9 cellular contexts compared by ENCODE assay signal in genomic region chr18:9516437-9517064, GRCh38. TPM values are rescaled to one million over a fixed set of nuclear protein-coding genes. Genes with fewer than 3 reads are reported as not detected.
A peak's percentile ranks its signal among the peaks of the same experiment; 100 is the strongest.
DNase-seq lines count a peak whose midpoint lies in the region; ATAC-seq and TF ChIP-seq lines count a peak whose summit lies in the region.
"Had no signal": no experiment of that assay in that cellular context is flagged by ENCODE, and none has a peak within 500 bp of the region (broad histone marks: within the 10 kb centered on the region; RNA-seq: fewer than 3 reads in every experiment).

No MANE protein-coding gene starts in this region.

- H3F3A ChIP-seq in neural progenitor cell (ENCODE audit: low read depth), result peaks cover 6% of the 10 kb centered on the region

- no peak overlapping the region for H3K27ac Mint-ChIP-seq in neural progenitor cell

- DNase-seq in NCI-H1417 (lab: John Stamatoyannopoulos, UW), result peak; percentile 32 to 69 (median 33)
- no peak for DNase-seq in NCI-H1417 treated with DMSO at 0.1 percent for 48 hours (lab: John Stamatoyannopoulos, UW)
- peak; percentile 64 for DNase-seq in LNCaP clone FGC (ENCODE audit: low read depth)
- DNase-seq in SK-N-DZ (ENCODE audit: low spot score), result peak; percentile 38
- DNase-seq in esophagus muscularis mucosa (ENCODE audit: extremely low spot score), result no peak
- peak; percentile 47 for DNase-seq in neural progenitor cell (ENCODE audit: low spot score)
- DNase-seq in NCI-H1930 (lab: John Stamatoyannopoulos, UW), result no peak

- no peak for TF ChIP-seq POLR2A in esophagus muscularis mucosa (IDR thresholded peaks at IDR 0.05; ENCODE audit: low read depth)

- H3K36me3 Mint-ChIP-seq in neural progenitor cell, result peaks cover 1% of the 10 kb centered on the region

- no peak overlapping the region for H2AFZ ChIP-seq in neural progenitor cell (replicated peaks)

- no peaks in the 10 kb centered on the region for H3K27me3 Mint-ChIP-seq in neural progenitor cell (ENCODE audit: insufficient read depth, low read depth)

- H3K36me3 ChIP-seq in esophagus muscularis mucosa (peaks cover 0 to 28% (median 19%) of the 10 kb centered on the region in 4 donors), neural progenitor cell (peaks cover 4% of the 10 kb centered on the region)

- H3K4me3 Mint-ChIP-seq in neural progenitor cell, result no peak overlapping the region

- 70% methylated on average over 4 of the region's 4 CpGs for WGBS in esophagus muscularis mucosa

- H3K9me3 Mint-ChIP-seq in neural progenitor cell, result no peaks in the 10 kb centered on the region

- H3K27me3 ChIP-seq in esophagus muscularis mucosa (no peaks in the 10 kb centered on the region), neural progenitor cell (no peaks in the 10 kb centered on the region)
- H3K27me3 ChIP-seq: BLaER1 treated with 17β-estradiol and CSF1 and Interleukin-3, amounts not matched to agents 10 nM and 100 nM had no signal

- peak overlapping the region in 3 of 4 donors; percentile 12 to 37 (median 28) for H3K27ac ChIP-seq in esophagus muscularis mucosa (replicated peaks in 1 of 4)
- no peak overlapping the region for H3K27ac ChIP-seq in neural progenitor cell
- H3K27ac ChIP-seq: BLaER1 treated with 17β-estradiol and CSF1 and Interleukin-3, amounts not matched to agents 10 nM and 100 nM had no signal

- peaks cover 12% of the 10 kb centered on the region for H3K79me2 ChIP-seq in neural progenitor cell (ENCODE audit: low read depth)

- H3K9me3 ChIP-seq in esophagus muscularis mucosa (no peaks in the 10 kb centered on the region), neural progenitor cell (ENCODE audit: low read depth) (no peaks in the 10 kb centered on the region)
- H3K9me3 ChIP-seq: BLaER1 treated with 17β-estradiol and CSF1 and Interleukin-3, amounts not matched to agents 10 nM and 100 nM had no signal

- H3K4me3 ChIP-seq in LNCaP clone FGC (ENCODE audit: low read depth, low read length) (no peak overlapping the region), esophagus muscularis mucosa (no peak overlapping the region), neural progenitor cell (no peak overlapping the region)
- H3K4me3 ChIP-seq: BLaER1 treated with 17β-estradiol and CSF1 and Interleukin-3, amounts not matched to agents 10 nM and 100 nM had no signal

- H3K4me2 ChIP-seq in neural progenitor cell, result no peak overlapping the region
- H3K4me2 ChIP-seq: BLaER1 treated with 17β-estradiol and CSF1 and Interleukin-3, amounts not matched to agents 10 nM and 100 nM had no signal

- H3K4me1 ChIP-seq in esophagus muscularis mucosa, result peaks cover 0 to 50% (median 32%) of the 10 kb centered on the region in 4 donors
- no peaks in the 10 kb centered on the region for H3K4me1 ChIP-seq in neural progenitor cell
- H3K4me1 ChIP-seq: BLaER1 treated with 17β-estradiol and CSF1 and Interleukin-3, amounts not matched to agents 10 nM and 100 nM had no signal

- H3K4me1 Mint-ChIP-seq in neural progenitor cell, result no peaks in the 10 kb centered on the region

- intact Hi-C loops in esophagus muscularis mucosa (cut with DNase I), result loop anchor here (10.0 kb wide), 2 partner anchors 152 to 442 kb away; no protein-coding TSS in a partner anchor

- ATAC-seq in GM21515 (IDR thresholded peaks at IDR 0.05; ENCODE audit: unreplicated experiment), result no peak

- TF ChIP-seq EP300 in esophagus muscularis mucosa (IDR thresholded peaks at IDR 0.05), result no peak

- H4K20me1 ChIP-seq in neural progenitor cell (ENCODE audit: low read depth), result peaks cover 6% of the 10 kb centered on the region

- TF ChIP-seq CTCF in LNCaP clone FGC (IDR thresholded peaks at IDR 0.05; ENCODE audit: control insufficient read depth, extremely low read depth, insufficient read depth), result peak; percentile 79
- peak; percentile 73 to 87 (median 78) for TF ChIP-seq CTCF in esophagus muscularis mucosa (IDR thresholded peaks at IDR 0.05)
- TF ChIP-seq CTCF in neural progenitor cell (IDR thresholded peaks at IDR 0.05), result peak; percentile 96

- H3K9ac ChIP-seq in neural progenitor cell, result no peak overlapping the region
- H3K9ac ChIP-seq: BLaER1 treated with 17β-estradiol and CSF1 and Interleukin-3, amounts not matched to agents 10 nM and 100 nM had no signal

RNA-seq across cellular contexts. Expression of gene RALBP1, which starts 41.2 kb away (rescaled TPM):
- polyA plus RNA-seq in SK-N-DZ (2014; cell fraction: cytosol; rRNA removed), result 48.1 and 52.9 TPM in 2 replicates
- polyA plus RNA-seq in SK-N-DZ (2014; cell fraction: nucleus; rRNA removed), result 31.8 and 32.5 TPM in 2 replicates
- total RNA-seq in esophagus muscularis mucosa (100 to 1,000 TPM; 103 to 164 (median 115) TPM), neural progenitor cell (ENCODE audit: low replicate concordance) (61.5 and 84.7 TPM in 2 replicates)

Comparison
In these comparisons a context has a peak if more than half of its experiments do, and no peak if none do; other contexts are left out.
1. DNase-seq: peak in NCI-H1417 (3 of 3), LNCaP clone FGC (single experiment), SK-N-DZ (single experiment) and neural progenitor cell (single experiment); none in NCI-H1417 treated with DMSO at 0.1 percent for 48 hours (single experiment), esophagus muscularis mucosa (single experiment) and NCI-H1930 (0 of 2).
2. Peak in every context shown above with its lines, with median percentiles within 50 percentile points of each other: CTCF ChIP-seq.